ENCODE assay signal across 1 cellular context in the genomic region with DNA sequence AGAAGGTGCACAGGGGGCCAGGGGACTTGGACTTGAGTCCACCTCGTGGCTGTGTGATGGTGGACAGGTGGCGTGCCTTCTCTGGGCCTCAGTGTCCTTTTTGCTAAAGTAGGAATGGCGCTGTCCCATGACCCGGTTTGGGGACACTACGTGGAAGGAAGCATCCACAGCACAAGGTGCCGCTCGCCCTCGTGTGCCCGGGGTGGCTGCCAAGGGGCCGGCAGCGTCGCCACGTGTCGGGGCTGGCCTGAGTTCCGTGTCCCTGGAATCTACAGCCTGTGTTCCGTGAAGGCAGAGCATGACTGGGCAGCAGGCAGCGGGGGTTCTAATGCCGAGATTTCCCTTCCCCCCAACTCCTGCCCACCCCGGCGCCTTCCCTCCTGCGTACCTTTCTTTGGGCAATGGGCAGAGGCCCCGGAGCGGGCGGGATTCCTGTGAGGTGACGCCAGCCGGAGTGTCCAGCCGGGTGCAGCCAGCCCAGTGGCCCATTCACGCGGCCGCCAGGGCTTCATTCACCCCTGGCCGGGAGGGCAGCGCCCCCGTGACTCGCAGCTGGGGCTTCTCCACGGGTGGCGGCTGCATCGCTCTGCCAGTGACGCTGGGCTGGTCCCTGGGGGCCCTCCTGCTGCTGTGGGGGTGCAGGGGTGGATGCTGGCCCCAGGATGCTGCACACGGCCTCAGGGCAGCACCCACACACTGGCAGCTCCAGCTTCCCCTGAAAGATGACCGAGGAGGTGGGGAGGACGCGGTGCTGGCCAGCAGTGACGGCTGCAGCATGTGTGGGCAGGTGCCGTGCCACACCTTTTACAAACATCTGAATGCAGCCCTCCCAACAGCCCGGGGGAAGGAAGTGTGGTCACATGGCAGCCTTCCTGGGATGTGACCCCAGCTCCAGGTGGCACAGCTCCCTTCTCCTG.
TF ChIP-seq lines count a peak whose summit lies in the region.

No MANE protein-coding gene starts in this region.

TF ChIP-seq in HepG2, 621 proteins besides CTCF, POLR2A, EP300 and RAD21:
- TF ChIP-seq, protein P1, sequence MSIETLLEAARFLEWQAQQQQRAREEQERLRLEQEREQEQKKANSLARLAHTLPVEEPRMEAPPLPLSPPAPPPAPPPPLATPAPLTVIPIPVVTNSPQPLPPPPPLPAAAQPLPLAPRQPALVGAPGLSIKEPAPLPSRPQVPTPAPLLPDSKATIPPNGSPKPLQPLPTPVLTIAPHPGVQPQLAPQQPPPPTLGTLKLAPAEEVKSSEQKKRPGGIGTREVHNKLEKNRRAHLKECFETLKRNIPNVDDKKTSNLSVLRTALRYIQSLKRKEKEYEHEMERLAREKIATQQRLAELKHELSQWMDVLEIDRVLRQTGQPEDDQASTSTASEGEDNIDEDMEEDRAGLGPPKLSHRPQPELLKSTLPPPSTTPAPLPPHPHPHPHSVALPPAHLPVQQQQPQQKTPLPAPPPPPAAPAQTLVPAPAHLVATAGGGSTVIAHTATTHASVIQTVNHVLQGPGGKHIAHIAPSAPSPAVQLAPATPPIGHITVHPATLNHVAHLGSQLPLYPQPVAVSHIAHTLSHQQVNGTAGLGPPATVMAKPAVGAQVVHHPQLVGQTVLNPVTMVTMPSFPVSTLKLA (IDR thresholded peaks at IDR 0.05): 0 out of 2 replicates have a peak, but pooled peaks have one; percentile 26
- TF ChIP-seq, protein P2, sequence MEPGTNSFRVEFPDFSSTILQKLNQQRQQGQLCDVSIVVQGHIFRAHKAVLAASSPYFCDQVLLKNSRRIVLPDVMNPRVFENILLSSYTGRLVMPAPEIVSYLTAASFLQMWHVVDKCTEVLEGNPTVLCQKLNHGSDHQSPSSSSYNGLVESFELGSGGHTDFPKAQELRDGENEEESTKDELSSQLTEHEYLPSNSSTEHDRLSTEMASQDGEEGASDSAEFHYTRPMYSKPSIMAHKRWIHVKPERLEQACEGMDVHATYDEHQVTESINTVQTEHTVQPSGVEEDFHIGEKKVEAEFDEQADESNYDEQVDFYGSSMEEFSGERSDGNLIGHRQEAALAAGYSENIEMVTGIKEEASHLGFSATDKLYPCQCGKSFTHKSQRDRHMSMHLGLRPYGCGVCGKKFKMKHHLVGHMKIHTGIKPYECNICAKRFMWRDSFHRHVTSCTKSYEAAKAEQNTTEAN (CRISPR knock-in tag; conservative IDR thresholded peaks at IDR 0.05): no peak
- TF ChIP-seq ZNF333 (CRISPR knock-in tag; IDR thresholded peaks at IDR 0.05; ENCODE audit: borderline replicate concordance) (no peak), ZMYM3 (CRISPR knock-in tag; IDR thresholded peaks at IDR 0.05) (peak; percentile 68; the same call in 1 of the 2 replicates), ZNF768 (CRISPR knock-in tag; IDR thresholded peaks at IDR 0.05) (peak; percentile 99), KDM1A (CRISPR knock-in tag; IDR thresholded peaks at IDR 0.05) (0 out of 2 replicates have a peak, but pooled peaks have one; percentile 38), MAZ (IDR thresholded peaks at IDR 0.05; ENCODE audit: borderline replicate concordance, low read depth, low read length) (no peak), MAZ (CRISPR knock-in tag; IDR thresholded peaks at IDR 0.05; ENCODE audit: low read depth) (peak; percentile 23; the same call in 1 of the 2 replicates), KDM5B (CRISPR knock-in tag; IDR thresholded peaks at IDR 0.05; ENCODE audit: borderline replicate concordance) (peak; percentile 21; the same call in 1 of the 2 replicates), HNRNPL (IDR thresholded peaks at IDR 0.05; ENCODE audit: low read depth, low read length) (0 out of 2 replicates have a peak, but pooled peaks have one; percentile 49), ZNF850 (CRISPR knock-in tag; conservative IDR thresholded peaks at IDR 0.05) (no peak)
- TF ChIP-seq, protein P3, sequence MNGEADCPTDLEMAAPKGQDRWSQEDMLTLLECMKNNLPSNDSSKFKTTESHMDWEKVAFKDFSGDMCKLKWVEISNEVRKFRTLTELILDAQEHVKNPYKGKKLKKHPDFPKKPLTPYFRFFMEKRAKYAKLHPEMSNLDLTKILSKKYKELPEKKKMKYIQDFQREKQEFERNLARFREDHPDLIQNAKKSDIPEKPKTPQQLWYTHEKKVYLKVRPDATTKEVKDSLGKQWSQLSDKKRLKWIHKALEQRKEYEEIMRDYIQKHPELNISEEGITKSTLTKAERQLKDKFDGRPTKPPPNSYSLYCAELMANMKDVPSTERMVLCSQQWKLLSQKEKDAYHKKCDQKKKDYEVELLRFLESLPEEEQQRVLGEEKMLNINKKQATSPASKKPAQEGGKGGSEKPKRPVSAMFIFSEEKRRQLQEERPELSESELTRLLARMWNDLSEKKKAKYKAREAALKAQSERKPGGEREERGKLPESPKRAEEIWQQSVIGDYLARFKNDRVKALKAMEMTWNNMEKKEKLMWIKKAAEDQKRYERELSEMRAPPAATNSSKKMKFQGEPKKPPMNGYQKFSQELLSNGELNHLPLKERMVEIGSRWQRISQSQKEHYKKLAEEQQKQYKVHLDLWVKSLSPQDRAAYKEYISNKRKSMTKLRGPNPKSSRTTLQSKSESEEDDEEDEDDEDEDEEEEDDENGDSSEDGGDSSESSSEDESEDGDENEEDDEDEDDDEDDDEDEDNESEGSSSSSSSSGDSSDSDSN (CRISPR knock-in tag; IDR thresholded peaks at IDR 0.05): peak; percentile 25; the same call in 1 of the 2 replicates
- TF ChIP-seq, protein P4, sequence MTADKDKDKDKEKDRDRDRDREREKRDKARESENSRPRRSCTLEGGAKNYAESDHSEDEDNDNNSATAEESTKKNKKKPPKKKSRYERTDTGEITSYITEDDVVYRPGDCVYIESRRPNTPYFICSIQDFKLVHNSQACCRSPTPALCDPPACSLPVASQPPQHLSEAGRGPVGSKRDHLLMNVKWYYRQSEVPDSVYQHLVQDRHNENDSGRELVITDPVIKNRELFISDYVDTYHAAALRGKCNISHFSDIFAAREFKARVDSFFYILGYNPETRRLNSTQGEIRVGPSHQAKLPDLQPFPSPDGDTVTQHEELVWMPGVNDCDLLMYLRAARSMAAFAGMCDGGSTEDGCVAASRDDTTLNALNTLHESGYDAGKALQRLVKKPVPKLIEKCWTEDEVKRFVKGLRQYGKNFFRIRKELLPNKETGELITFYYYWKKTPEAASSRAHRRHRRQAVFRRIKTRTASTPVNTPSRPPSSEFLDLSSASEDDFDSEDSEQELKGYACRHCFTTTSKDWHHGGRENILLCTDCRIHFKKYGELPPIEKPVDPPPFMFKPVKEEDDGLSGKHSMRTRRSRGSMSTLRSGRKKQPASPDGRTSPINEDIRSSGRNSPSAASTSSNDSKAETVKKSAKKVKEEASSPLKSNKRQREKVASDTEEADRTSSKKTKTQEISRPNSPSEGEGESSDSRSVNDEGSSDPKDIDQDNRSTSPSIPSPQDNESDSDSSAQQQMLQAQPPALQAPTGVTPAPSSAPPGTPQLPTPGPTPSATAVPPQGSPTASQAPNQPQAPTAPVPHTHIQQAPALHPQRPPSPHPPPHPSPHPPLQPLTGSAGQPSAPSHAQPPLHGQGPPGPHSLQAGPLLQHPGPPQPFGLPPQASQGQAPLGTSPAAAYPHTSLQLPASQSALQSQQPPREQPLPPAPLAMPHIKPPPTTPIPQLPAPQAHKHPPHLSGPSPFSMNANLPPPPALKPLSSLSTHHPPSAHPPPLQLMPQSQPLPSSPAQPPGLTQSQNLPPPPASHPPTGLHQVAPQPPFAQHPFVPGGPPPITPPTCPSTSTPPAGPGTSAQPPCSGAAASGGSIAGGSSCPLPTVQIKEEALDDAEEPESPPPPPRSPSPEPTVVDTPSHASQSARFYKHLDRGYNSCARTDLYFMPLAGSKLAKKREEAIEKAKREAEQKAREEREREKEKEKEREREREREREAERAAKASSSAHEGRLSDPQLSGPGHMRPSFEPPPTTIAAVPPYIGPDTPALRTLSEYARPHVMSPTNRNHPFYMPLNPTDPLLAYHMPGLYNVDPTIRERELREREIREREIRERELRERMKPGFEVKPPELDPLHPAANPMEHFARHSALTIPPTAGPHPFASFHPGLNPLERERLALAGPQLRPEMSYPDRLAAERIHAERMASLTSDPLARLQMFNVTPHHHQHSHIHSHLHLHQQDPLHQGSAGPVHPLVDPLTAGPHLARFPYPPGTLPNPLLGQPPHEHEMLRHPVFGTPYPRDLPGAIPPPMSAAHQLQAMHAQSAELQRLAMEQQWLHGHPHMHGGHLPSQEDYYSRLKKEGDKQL (CRISPR knock-in tag; IDR thresholded peaks at IDR 0.05; ENCODE audit: low read depth): no peak
- TF ChIP-seq, protein P5, sequence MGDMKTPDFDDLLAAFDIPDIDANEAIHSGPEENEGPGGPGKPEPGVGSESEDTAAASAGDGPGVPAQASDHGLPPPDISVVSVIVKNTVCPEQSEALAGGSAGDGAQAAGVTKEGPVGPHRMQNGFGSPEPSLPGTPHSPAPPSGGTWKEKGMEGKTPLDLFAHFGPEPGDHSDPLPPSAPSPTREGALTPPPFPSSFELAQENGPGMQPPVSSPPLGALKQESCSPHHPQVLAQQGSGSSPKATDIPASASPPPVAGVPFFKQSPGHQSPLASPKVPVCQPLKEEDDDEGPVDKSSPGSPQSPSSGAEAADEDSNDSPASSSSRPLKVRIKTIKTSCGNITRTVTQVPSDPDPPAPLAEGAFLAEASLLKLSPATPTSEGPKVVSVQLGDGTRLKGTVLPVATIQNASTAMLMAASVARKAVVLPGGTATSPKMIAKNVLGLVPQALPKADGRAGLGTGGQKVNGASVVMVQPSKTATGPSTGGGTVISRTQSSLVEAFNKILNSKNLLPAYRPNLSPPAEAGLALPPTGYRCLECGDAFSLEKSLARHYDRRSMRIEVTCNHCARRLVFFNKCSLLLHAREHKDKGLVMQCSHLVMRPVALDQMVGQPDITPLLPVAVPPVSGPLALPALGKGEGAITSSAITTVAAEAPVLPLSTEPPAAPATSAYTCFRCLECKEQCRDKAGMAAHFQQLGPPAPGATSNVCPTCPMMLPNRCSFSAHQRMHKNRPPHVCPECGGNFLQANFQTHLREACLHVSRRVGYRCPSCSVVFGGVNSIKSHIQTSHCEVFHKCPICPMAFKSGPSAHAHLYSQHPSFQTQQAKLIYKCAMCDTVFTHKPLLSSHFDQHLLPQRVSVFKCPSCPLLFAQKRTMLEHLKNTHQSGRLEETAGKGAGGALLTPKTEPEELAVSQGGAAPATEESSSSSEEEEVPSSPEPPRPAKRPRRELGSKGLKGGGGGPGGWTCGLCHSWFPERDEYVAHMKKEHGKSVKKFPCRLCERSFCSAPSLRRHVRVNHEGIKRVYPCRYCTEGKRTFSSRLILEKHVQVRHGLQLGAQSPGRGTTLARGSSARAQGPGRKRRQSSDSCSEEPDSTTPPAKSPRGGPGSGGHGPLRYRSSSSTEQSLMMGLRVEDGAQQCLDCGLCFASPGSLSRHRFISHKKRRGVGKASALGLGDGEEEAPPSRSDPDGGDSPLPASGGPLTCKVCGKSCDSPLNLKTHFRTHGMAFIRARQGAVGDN (CRISPR knock-in tag; IDR thresholded peaks at IDR 0.05): peak; percentile 47
- TF ChIP-seq, protein P6, sequence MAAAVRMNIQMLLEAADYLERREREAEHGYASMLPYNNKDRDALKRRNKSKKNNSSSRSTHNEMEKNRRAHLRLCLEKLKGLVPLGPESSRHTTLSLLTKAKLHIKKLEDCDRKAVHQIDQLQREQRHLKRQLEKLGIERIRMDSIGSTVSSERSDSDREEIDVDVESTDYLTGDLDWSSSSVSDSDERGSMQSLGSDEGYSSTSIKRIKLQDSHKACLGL (CRISPR knock-in tag; IDR thresholded peaks at IDR 0.05): 0 out of 2 replicates have a peak, but pooled peaks have one; percentile 39
TF ChIP-seq in HepG2: peak in this region for 10.
